In the genomic region with DNA sequence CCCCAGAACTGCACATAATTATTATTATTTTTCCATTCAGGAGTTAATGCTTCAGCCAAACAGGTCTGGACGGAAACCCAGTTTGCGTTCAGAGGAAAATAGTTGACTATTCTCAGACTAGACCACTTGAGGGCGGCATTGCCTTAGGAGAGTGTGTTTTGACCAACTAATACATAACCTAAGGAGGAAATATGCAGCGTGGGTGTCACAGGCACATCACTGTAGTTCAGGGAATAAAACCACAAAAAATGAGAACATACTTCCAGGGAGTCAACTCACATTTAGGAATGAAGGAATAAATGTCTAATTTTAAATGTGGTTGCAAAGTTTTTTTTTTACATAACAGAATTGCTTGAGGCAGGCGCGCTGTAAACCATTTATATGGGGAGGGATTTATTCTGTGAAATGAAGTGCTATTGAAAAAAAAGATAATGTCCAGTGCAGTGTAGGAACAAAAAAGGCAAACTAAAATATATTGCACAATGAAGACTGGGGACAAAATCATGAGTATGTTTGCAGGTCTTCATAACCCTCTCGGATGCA, we compare ENCODE assay signal across 9 cellular contexts.
DNase-seq lines count a peak whose midpoint lies in the region; ATAC-seq and TF ChIP-seq lines count a peak whose summit lies in the region.
"Had no signal": no experiment of that assay in that cellular context is flagged by ENCODE, and none has a peak within 500 bp of the region (broad histone marks: within the 10 kb centered on the region; RNA-seq: fewer than 3 reads in every experiment).

No MANE protein-coding gene starts in this region.

- H3K36me3 ChIP-seq in body of pancreas (replicated peaks in 1 of 2; ENCODE audit: insufficient read depth in 1 of 2, low read depth in 2 of 2) (no peaks in the 10 kb centered on the region), spleen (no peaks in the 10 kb centered on the region)

- TF ChIP-seq CTCF in NB4 (IDR thresholded peaks at IDR 0.05; ENCODE audit: low read depth, low read length) (peak; percentile 68), body of pancreas (IDR thresholded peaks at IDR 0.05) (peak; percentile 59 to 91 (median 83)), spleen (IDR thresholded peaks at IDR 0.05 in 8 of 11, conservative IDR thresholded peaks at IDR 0.05 in 3 of 11) (peak; percentile 25 to 69 (median 58))

- ATAC-seq in HG02571 (IDR thresholded peaks at IDR 0.05; ENCODE audit: unreplicated experiment) (peak; percentile 92), body of pancreas (peak; percentile 90)

- no peak overlapping the region for H3K27ac Mint-ChIP-seq in activated T-cell treated with anti-CD3 and anti-CD28 coated beads, Interleukin-2, amount 50 U/mL, for 24 hours
- H3K27ac Mint-ChIP-seq in immature natural killer cell: no peak overlapping the region
- H3K27ac Mint-ChIP-seq: stimulated activated naive CD8-positive, alpha-beta T cell treated with anti-CD3 and anti-CD28 coated beads, Interleukin-15, Interleukin-2, amounts not matched to agents 100 ng/mL and 50 ng/mL, for 24 hours had no signal

- no peak for TF ChIP-seq POLR2A in NB4 (IDR thresholded peaks at IDR 0.05; ENCODE audit: extremely low read depth, insufficient read length)
- no peak for TF ChIP-seq POLR2A in body of pancreas (IDR thresholded peaks at IDR 0.05)
- TF ChIP-seq POLR2A in spleen (IDR thresholded peaks at IDR 0.05): no peak

- H3K27me3 Mint-ChIP-seq in activated T-cell treated with anti-CD3 and anti-CD28 coated beads, Interleukin-2, amount 50 U/mL, for 24 hours: no peaks in the 10 kb centered on the region
- H3K27me3 Mint-ChIP-seq in immature natural killer cell (ENCODE audit: low read depth in 3 of 3): peaks cover 2 to 8% (median 5%) of the 10 kb centered on the region in 3 donors

- DNase-seq in activated T-cell treated with anti-CD3 and anti-CD28 coated beads for 1 hour (ENCODE audit: low read depth): peak; percentile 28
- DNase-seq in activated T-cell treated with anti-CD3 and anti-CD28 coated beads, Interleukin-2, amount 50 U/mL, for 24 hours: no peak
- peak; percentile 73 for DNase-seq in NB4 (ENCODE audit: low read depth)
- DNase-seq in T-helper 2 cell: peak in 3 of 5 experiments; percentile 21 to 56 (median 43)
- DNase-seq in body of pancreas: peak; percentile 63 to 75 (median 70)
- DNase-seq in immature natural killer cell: peak; percentile 19 to 26 (median 23)
- no peak for DNase-seq in spleen

- H3K4me1 Mint-ChIP-seq in activated T-cell treated with anti-CD3 and anti-CD28 coated beads, Interleukin-2, amount 50 U/mL, for 24 hours (ENCODE audit: low read depth): no peaks in the 10 kb centered on the region
- no peaks in the 10 kb centered on the region for H3K4me1 Mint-ChIP-seq in immature natural killer cell

- H3K9me3 ChIP-seq in body of pancreas (no peaks in the 10 kb centered on the region), spleen (no peaks in the 10 kb centered on the region)

- WGBS in body of pancreas, 2 donors: 35 to 37% methylated on average over 7 of the region's 7 CpGs
- WGBS in spleen, 5 donors: 35 to 41% (median 39%) methylated on average over 7 of the region's 7 CpGs

- H3K4me3 ChIP-seq in NB4 (ENCODE audit: low read depth, low read length): no peak overlapping the region
- no peak overlapping the region for H3K4me3 ChIP-seq in body of pancreas
- no peak overlapping the region for H3K4me3 ChIP-seq in spleen

- intact Hi-C loops in body of pancreas (cut with DNase I): no loop called here
- intact Hi-C loops in spleen (cut with DNase I; ENCODE audit: low total_unique reads): loop anchor here (10.0 kb wide), 2 partner anchors 303 to 1063 kb away; no protein-coding TSS in a partner anchor

- H3K36me3 Mint-ChIP-seq in activated T-cell treated with anti-CD3 and anti-CD28 coated beads, Interleukin-2, amount 50 U/mL, for 24 hours (ENCODE audit: low read depth): no peaks in the 10 kb centered on the region
- no peaks in the 10 kb centered on the region for H3K36me3 Mint-ChIP-seq in immature natural killer cell

- H3K27me3 ChIP-seq in body of pancreas (no peaks in the 10 kb centered on the region), spleen (replicated peaks in 1 of 7) (no peaks in the 10 kb centered on the region)

- H3K27ac ChIP-seq in body of pancreas (no peak overlapping the region), spleen (peak overlapping the region in 2 of 8 donors; percentile 10 to 17)

- H3K4me3 Mint-ChIP-seq in activated T-cell treated with anti-CD3 and anti-CD28 coated beads, Interleukin-2, amount 50 U/mL, for 24 hours: no peak overlapping the region
- H3K4me3 Mint-ChIP-seq in immature natural killer cell: no peak overlapping the region
- H3K4me3 Mint-ChIP-seq: stimulated activated naive CD8-positive, alpha-beta T cell treated with anti-CD3 and anti-CD28 coated beads, Interleukin-15, Interleukin-2, amounts not matched to agents 100 ng/mL and 50 ng/mL, for 24 hours had no signal

- H3K4me1 ChIP-seq in body of pancreas: no peaks in the 10 kb centered on the region
- H3K4me1 ChIP-seq in spleen: peaks cover 0 to 19% (median 6%) of the 10 kb centered on the region in 6 donors

- no peaks in the 10 kb centered on the region for H3K9me3 Mint-ChIP-seq in activated T-cell treated with anti-CD3 and anti-CD28 coated beads, Interleukin-2, amount 50 U/mL, for 24 hours
- H3K9me3 Mint-ChIP-seq in immature natural killer cell: no peaks in the 10 kb centered on the region
- H3K9me3 Mint-ChIP-seq: stimulated activated naive CD8-positive, alpha-beta T cell treated with anti-CD3 and anti-CD28 coated beads, Interleukin-15, Interleukin-2, amounts not matched to agents 100 ng/mL and 50 ng/mL, for 24 hours had no signal

Comparison
In these comparisons a context has a peak if more than half of its experiments do, and no peak if none do; other contexts are left out.
1. DNase-seq: peak in activated T-cell treated with anti-CD3 and anti-CD28 coated beads for 1 hour (single experiment), NB4 (single experiment), T-helper 2 cell (3 of 5), body of pancreas (4 of 4) and immature natural killer cell (3 of 3); none in activated T-cell treated with anti-CD3 and anti-CD28 coated beads, Interleukin-2, amount 50 U/mL, for 24 hours (single experiment) and spleen (single experiment).
2. Peak in every context shown above with its lines, with median percentiles within 50 percentile points of each other: CTCF ChIP-seq.